Comparison of ENCODE assay signal across 9 cellular contexts in genomic region chr1:32998009-32998555, GRCh38. TPM values are rescaled to one million over a fixed set of nuclear protein-coding genes. Genes with fewer than 3 reads are reported as not detected.
DNase-seq lines count a peak whose midpoint lies in the region; ATAC-seq lines count a peak whose summit lies in the region.
"Had no signal": no experiment of that assay in that cellular context is flagged by ENCODE, and none has a peak within 500 bp of the region (broad histone marks: within the 10 kb centered on the region; RNA-seq: fewer than 3 reads in every experiment).

No MANE protein-coding gene starts in this region.

- DNase-seq in activated CD4-positive, alpha-beta T cell treated with anti-CD3 and anti-CD28 coated beads, Interleukin-2, amount 10 ng/mL, durations not matched to agents 24 days and 14 days = no peak
- no peak for DNase-seq in activated CD4-positive, alpha-beta T cell treated with anti-CD3 and anti-CD28 coated beads for 48 hours
- DNase-seq in T-cell (no peak), left cardiac atrium (no peak), NCI-H2029 (lab: John Stamatoyannopoulos, UW) (no peak), head of caudate nucleus (no peak)
- no peak for DNase-seq in stimulated activated effector memory CD8-positive, alpha-beta T cell treated with anti-CD3 and anti-CD28 coated beads, Interleukin-12 subunit alpha, Interleukin-12 subunit beta, amount 100 ng/mL, for 72 hours (ENCODE audit: low spot score in 2 of 2)
- DNase-seq: NCI-H1048 had no signal

- intact Hi-C loops in activated CD4-positive, alpha-beta T cell treated with anti-CD3 and anti-CD28 coated beads, Interleukin-2, amount 10 ng/mL, durations not matched to agents 24 days and 14 days (cut with micrococcal nuclease) = no loop called here
- intact Hi-C loops in left cardiac atrium (cut with DNase I) = no loop called here
- intact Hi-C loops in head of caudate nucleus (cut with DNase I) = no loop called here

- H3K9me3 Mint-ChIP-seq in activated CD4-positive, alpha-beta T cell treated with anti-CD3 and anti-CD28 coated beads, Interleukin-2, amount 10 ng/mL, durations not matched to agents 24 days and 14 days = no peaks in the 10 kb centered on the region
- H3K9me3 Mint-ChIP-seq in T-cell = no peaks in the 10 kb centered on the region
- no peaks in the 10 kb centered on the region for H3K9me3 Mint-ChIP-seq in stimulated activated effector memory CD8-positive, alpha-beta T cell treated with anti-CD3 and anti-CD28 coated beads, Interleukin-12 subunit alpha, Interleukin-12 subunit beta, amount 100 ng/mL, for 72 hours

- POLR2A ChIA-PET in T-cell (lab: Charles Lee) = no interaction called here

- peaks cover 46% of the 10 kb centered on the region for H3K4me1 Mint-ChIP-seq in activated CD4-positive, alpha-beta T cell treated with anti-CD3 and anti-CD28 coated beads, Interleukin-2, amount 10 ng/mL, durations not matched to agents 24 days and 14 days
- peaks cover 12 to 18% (median 13%) of the 10 kb centered on the region in 3 donors for H3K4me1 Mint-ChIP-seq in T-cell
- peaks cover 51% of the 10 kb centered on the region for H3K4me1 Mint-ChIP-seq in stimulated activated effector memory CD8-positive, alpha-beta T cell treated with anti-CD3 and anti-CD28 coated beads, Interleukin-12 subunit alpha, Interleukin-12 subunit beta, amount 100 ng/mL, for 72 hours

- H3K27me3 Mint-ChIP-seq in activated CD4-positive, alpha-beta T cell treated with anti-CD3 and anti-CD28 coated beads, Interleukin-2, amount 10 ng/mL, durations not matched to agents 24 days and 14 days = no peaks in the 10 kb centered on the region
- H3K27me3 Mint-ChIP-seq in T-cell = no peaks in the 10 kb centered on the region

- ATAC-seq in T-cell (replicated peaks in 1 of 4) (peak in 1 of 4 experiments; percentile 28), left cardiac atrium (peak; percentile 6 to 14), GM18502 (IDR thresholded peaks at IDR 0.05; ENCODE audit: poor library complexity, unreplicated experiment) (no peak)
- peak; percentile 17 for ATAC-seq in stimulated activated effector memory CD8-positive, alpha-beta T cell treated with anti-CD3 and anti-CD28 coated beads, Interleukin-12 subunit alpha, Interleukin-12 subunit beta, amount 100 ng/mL, for 72 hours

- peaks cover 22% of the 10 kb centered on the region for H3K36me3 Mint-ChIP-seq in activated CD4-positive, alpha-beta T cell treated with anti-CD3 and anti-CD28 coated beads, Interleukin-2, amount 10 ng/mL, durations not matched to agents 24 days and 14 days (ENCODE audit: low read depth)
- H3K36me3 Mint-ChIP-seq in T-cell = no peaks in the 10 kb centered on the region
- H3K36me3 Mint-ChIP-seq in stimulated activated effector memory CD8-positive, alpha-beta T cell treated with anti-CD3 and anti-CD28 coated beads, Interleukin-12 subunit alpha, Interleukin-12 subunit beta, amount 100 ng/mL, for 72 hours = peaks cover 20% of the 10 kb centered on the region

- H3K27ac Mint-ChIP-seq in activated CD4-positive, alpha-beta T cell treated with anti-CD3 and anti-CD28 coated beads, Interleukin-2, amount 10 ng/mL, durations not matched to agents 24 days and 14 days = peak overlapping the region; percentile 81
- H3K27ac Mint-ChIP-seq in T-cell = peak overlapping the region; percentile 57 to 61
- H3K27ac Mint-ChIP-seq in stimulated activated effector memory CD8-positive, alpha-beta T cell treated with anti-CD3 and anti-CD28 coated beads, Interleukin-12 subunit alpha, Interleukin-12 subunit beta, amount 100 ng/mL, for 72 hours = peak overlapping the region; percentile 80

- CTCF ChIA-PET in T-cell (lab: Charles Lee) = no interaction called here

- peak overlapping the region; percentile 22 for H3K4me3 Mint-ChIP-seq in activated CD4-positive, alpha-beta T cell treated with anti-CD3 and anti-CD28 coated beads, Interleukin-2, amount 10 ng/mL, durations not matched to agents 24 days and 14 days
- no peak overlapping the region for H3K4me3 Mint-ChIP-seq in T-cell
- no peak overlapping the region for H3K4me3 Mint-ChIP-seq in stimulated activated effector memory CD8-positive, alpha-beta T cell treated with anti-CD3 and anti-CD28 coated beads, Interleukin-12 subunit alpha, Interleukin-12 subunit beta, amount 100 ng/mL, for 72 hours

RNA-seq across cellular contexts. Expression of gene RNF19B, which starts 33.5 kb away (rescaled TPM):
- total RNA-seq in activated CD4-positive, alpha-beta T cell treated with anti-CD3 and anti-CD28 coated beads, Interleukin-2, amount 10 ng/mL, durations not matched to agents 24 days and 14 days = 44.5 and 46.8 TPM in 2 replicates
- total RNA-seq in T-cell = 10 to 100 TPM; 28.7 to 44.8 (median 30.3) TPM
- 10 to 100 TPM; 10.7 to 12.8 TPM for total RNA-seq in left cardiac atrium

RNA-seq across cellular contexts. Expression of gene AK2, which starts 38.6 kb away (rescaled TPM):
- total RNA-seq in activated CD4-positive, alpha-beta T cell treated with anti-CD3 and anti-CD28 coated beads, Interleukin-2, amount 10 ng/mL, durations not matched to agents 24 days and 14 days = 424 and 429 TPM in 2 replicates
- total RNA-seq in T-cell = 10 to 100 TPM; 57.2 to 92.9 (median 81.9) TPM
- 100 to 1,000 TPM; 121 to 142 TPM for total RNA-seq in left cardiac atrium
